ENCODE assay signal across 25 cellular contexts in the genomic region with DNA sequence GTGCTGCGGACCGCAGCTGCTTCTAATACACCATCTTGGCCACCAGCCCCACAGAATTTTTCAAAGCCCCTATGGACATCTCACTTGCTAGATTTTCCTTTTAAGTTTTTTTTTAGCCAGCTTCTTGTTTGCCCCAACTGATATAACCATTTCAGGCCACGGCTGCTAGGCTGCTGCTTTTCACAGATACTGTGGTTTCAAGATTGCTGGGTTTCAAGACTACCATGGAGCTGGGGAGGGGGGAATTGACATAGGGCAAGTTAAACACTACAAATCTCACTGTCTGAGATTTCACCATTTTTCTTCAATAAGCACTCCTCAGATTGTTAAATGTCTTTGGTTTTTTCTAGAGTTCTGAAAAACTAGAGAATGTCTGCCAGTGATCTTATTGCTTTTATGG. TPM values are rescaled to one million over a fixed set of nuclear protein-coding genes. Genes with fewer than 3 reads are reported as not detected.
DNase-seq lines count a peak whose midpoint lies in the region; ATAC-seq and TF ChIP-seq lines count a peak whose summit lies in the region.
"Had no signal": no experiment of that assay in that cellular context is flagged by ENCODE, and none has a peak within 500 bp of the region (broad histone marks: within the 10 kb centered on the region; RNA-seq: fewer than 3 reads in every experiment).

No MANE protein-coding gene starts in this region.

- H3K27ac ChIP-seq in GM23338 (ENCODE audit: low read depth) (no peak overlapping the region), left lung (no peak overlapping the region)
- H3K27ac ChIP-seq: A549, SJSA1 had no signal

- H3K4me2 ChIP-seq in GM23338, result no peak overlapping the region
- H3K4me2 ChIP-seq: A549 had no signal

- no peak for DNase-seq in GM23338 (ENCODE audit: low spot score)
- peak; percentile 15 for DNase-seq in OCI-M1 (lab: John Stamatoyannopoulos, UW)
- DNase-seq in left lung, result no peak
- DNase-seq in progenitor cell of endocrine pancreas (ENCODE audit: low spot score, unreplicated experiment), result no peak
- DNase-seq in activated CD8-positive, alpha-beta T cell treated with anti-CD3 and anti-CD28 coated beads, Interleukin-2, amount 10 ng/mL, durations not matched to agents 7 days and 5 days, result no peak
- DNase-seq in MG63, result no peak
- DNase-seq: C1 segment of cervical spinal cord; CD4-positive, alpha-beta memory T cell; COR-L47; DMS79; GDM1; GOT3; HCEC 1CT; NCI-H1417 treated with DMSO at 0.1 percent for 48 hours; NCI-H187; NCI-H2081 treated with DMSO at 0.1 percent for 48 hours; NCI-H524; NCI-H82; Right ventricle myocardium superior; RPMI8226 had no signal

- H3K27ac Mint-ChIP-seq in GM23338, result no peak overlapping the region
- peak overlapping the region; percentile 84 for H3K27ac Mint-ChIP-seq in progenitor cell of endocrine pancreas
- H3K27ac Mint-ChIP-seq in activated CD8-positive, alpha-beta T cell treated with anti-CD3 and anti-CD28 coated beads, Interleukin-2, amount 10 ng/mL, durations not matched to agents 7 days and 5 days, result no peak overlapping the region
- H3K27ac Mint-ChIP-seq: CD4-positive, alpha-beta memory T cell had no signal

- H3K4me3 Mint-ChIP-seq in GM23338 (no peak overlapping the region), progenitor cell of endocrine pancreas (ENCODE audit: low read depth) (peak overlapping the region; percentile 17)
- no peak overlapping the region for H3K4me3 Mint-ChIP-seq in activated CD8-positive, alpha-beta T cell treated with anti-CD3 and anti-CD28 coated beads, Interleukin-2, amount 10 ng/mL, durations not matched to agents 7 days and 5 days
- H3K4me3 Mint-ChIP-seq: CD4-positive, alpha-beta memory T cell had no signal

- CTCF ChIA-PET in activated CD8-positive, alpha-beta T cell treated with anti-CD3 and anti-CD28 coated beads, Interleukin-2, amount 10 ng/mL, durations not matched to agents 7 days and 5 days (lab: Charles Lee), result interaction anchor here (1.2 kb wide), 1 partner anchor 64 kb away, joined by 4 read pairs; no protein-coding TSS in a partner anchor

- H3K9me3 Mint-ChIP-seq in GM23338 (peaks cover 3% of the 10 kb centered on the region; the same call in 1 of the 3 replicates), progenitor cell of endocrine pancreas (ENCODE audit: low read depth) (peaks cover 10% of the 10 kb centered on the region)
- H3K9me3 Mint-ChIP-seq in activated CD8-positive, alpha-beta T cell treated with anti-CD3 and anti-CD28 coated beads, Interleukin-2, amount 10 ng/mL, durations not matched to agents 7 days and 5 days (ENCODE audit: insufficient read depth), result peaks cover 6% of the 10 kb centered on the region

- H3K9me3 ChIP-seq in left lung (peaks cover 0 to 2% of the 10 kb centered on the region in 2 donors), MG63 (no peaks in the 10 kb centered on the region)
- H3K9me3 ChIP-seq: SJSA1 had no signal

- no peaks in the 10 kb centered on the region for H3K36me3 Mint-ChIP-seq in GM23338 (ENCODE audit: low read depth)
- H3K36me3 Mint-ChIP-seq in progenitor cell of endocrine pancreas (ENCODE audit: insufficient read depth), result peaks cover 2% of the 10 kb centered on the region
- H3K36me3 Mint-ChIP-seq in activated CD8-positive, alpha-beta T cell treated with anti-CD3 and anti-CD28 coated beads, Interleukin-2, amount 10 ng/mL, durations not matched to agents 7 days and 5 days (ENCODE audit: low read depth), result peaks cover 2% of the 10 kb centered on the region
- H3K36me3 Mint-ChIP-seq: CD4-positive, alpha-beta memory T cell had no signal

- peaks cover 9% of the 10 kb centered on the region for H3K27me3 Mint-ChIP-seq in GM23338 (ENCODE audit: insufficient read depth, low read depth, poor library complexity)
- peaks cover 5% of the 10 kb centered on the region for H3K27me3 Mint-ChIP-seq in progenitor cell of endocrine pancreas
- peaks cover 32% of the 10 kb centered on the region for H3K27me3 Mint-ChIP-seq in activated CD8-positive, alpha-beta T cell treated with anti-CD3 and anti-CD28 coated beads, Interleukin-2, amount 10 ng/mL, durations not matched to agents 7 days and 5 days (ENCODE audit: low read depth)

- H3K4me3 ChIP-seq in GM23338 (no peak overlapping the region), left lung (no peak overlapping the region), MG63 (no peak overlapping the region)
- H3K4me3 ChIP-seq: A549, GM12878, K562, SJSA1 had no signal

- POLR2A ChIA-PET in activated CD8-positive, alpha-beta T cell treated with anti-CD3 and anti-CD28 coated beads, Interleukin-2, amount 10 ng/mL, durations not matched to agents 7 days and 5 days (lab: Charles Lee), result no interaction called here

- H2AFZ ChIP-seq in GM23338, result peak overlapping the region; percentile 2; the same call in 1 of the 2 replicates

- H3K4me1 ChIP-seq in GM23338 (ENCODE audit: insufficient read depth) (peaks cover 11% of the 10 kb centered on the region; the same call in 1 of the 2 replicates), left lung (peaks cover 0 to 4% of the 10 kb centered on the region in 2 donors)

- no peaks in the 10 kb centered on the region for H3K27me3 ChIP-seq in GM23338 (ENCODE audit: insufficient read depth)
- H3K27me3 ChIP-seq in left lung, result no peaks in the 10 kb centered on the region
- H3K27me3 ChIP-seq in MG63, result no peaks in the 10 kb centered on the region
- H3K27me3 ChIP-seq: SJSA1 had no signal

- H3K4me1 Mint-ChIP-seq in GM23338 (peaks cover 10% of the 10 kb centered on the region; the same call in 2 of the 3 replicates), progenitor cell of endocrine pancreas (ENCODE audit: low read depth) (peaks cover 15% of the 10 kb centered on the region)
- H3K4me1 Mint-ChIP-seq in activated CD8-positive, alpha-beta T cell treated with anti-CD3 and anti-CD28 coated beads, Interleukin-2, amount 10 ng/mL, durations not matched to agents 7 days and 5 days (ENCODE audit: low read depth), result peaks cover 21% of the 10 kb centered on the region

- no peaks in the 10 kb centered on the region for H3K9me2 ChIP-seq in GM23338 (ENCODE audit: insufficient read depth)

- TF ChIP-seq CTCF in GM23338 (conservative IDR thresholded peaks at IDR 0.05; ENCODE audit: low read depth in 2 of 2) (no peak), left lung (IDR thresholded peaks at IDR 0.05) (no peak), progenitor cell of endocrine pancreas (IDR thresholded peaks at IDR 0.05; ENCODE audit: unreplicated experiment) (no peak)

- intact Hi-C loops in left lung (cut with DNase I), result no loop called here

- H3F3A ChIP-seq in GM23338 (replicated peaks; ENCODE audit: low read depth), result no peaks in the 10 kb centered on the region

- H4K20me1 ChIP-seq in GM23338 (replicated peaks; ENCODE audit: insufficient read depth), result no peaks in the 10 kb centered on the region

- H3K79me2 ChIP-seq in GM23338 (replicated peaks; ENCODE audit: insufficient read depth), result no peaks in the 10 kb centered on the region

- no peaks in the 10 kb centered on the region for H3K36me3 ChIP-seq in GM23338 (ENCODE audit: insufficient read depth)
- no peaks in the 10 kb centered on the region for H3K36me3 ChIP-seq in left lung
- no peaks in the 10 kb centered on the region for H3K36me3 ChIP-seq in MG63
- H3K36me3 ChIP-seq: SJSA1 had no signal

- no peak for ATAC-seq in GM23338
- peak; percentile 54 for ATAC-seq in left lung
- no peak for ATAC-seq in activated CD8-positive, alpha-beta T cell treated with anti-CD3 and anti-CD28 coated beads, Interleukin-2, amount 10 ng/mL, durations not matched to agents 7 days and 5 days
- no peak for ATAC-seq in HG03135 (IDR thresholded peaks at IDR 0.05; ENCODE audit: unreplicated experiment)
- ATAC-seq: A549, GM12878 had no signal

TF ChIP-seq in GM23338, 12 proteins besides CTCF, POLR2A, EP300 and RAD21 (continues in another document):
- TF ChIP-seq STAT1 (IDR thresholded peaks at IDR 0.05; ENCODE audit: unreplicated experiment) (no peak), POLR2AphosphoS5 (IDR thresholded peaks at IDR 0.05; ENCODE audit: low read depth) (no peak)

RNA-seq across cellular contexts. Expression of a gene that starts 13.5 kb away (rescaled TPM):
- 10.9 and 15.3 TPM in 2 replicates for total RNA-seq in GM23338 (2014; rRNA removed; shearing (Covaris generic))
- polyA plus RNA-seq in GM23338 (2016; fragmentation: Nextera tagmentation; extraction: Ambion mirVana), result 8.6 and 9.1 TPM in 2 replicates
- total RNA-seq in left lung (1 to 10 TPM; 1.2 to 1.7 TPM), progenitor cell of endocrine pancreas (1.7 and 2.1 TPM in 2 replicates)
- total RNA-seq in activated CD8-positive, alpha-beta T cell treated with anti-CD3 and anti-CD28 coated beads, Interleukin-2, amount 10 ng/mL, durations not matched to agents 7 days and 5 days, result 1 to 10 TPM; 1.2 to 2.8 TPM
- total RNA-seq in MG63 (2014; rRNA removed; shearing (Covaris generic); ENCODE audit: low replicate concordance), result 4.8 and 6.2 TPM in 2 replicates

RNA-seq across cellular contexts. Expression of a gene that starts 37.2 kb away (rescaled TPM):
- total RNA-seq in GM23338 (2014; rRNA removed; shearing (Covaris generic)), result 24.9 and 39.0 TPM in 2 replicates
- 3.2 and 5.0 TPM in 2 replicates for polyA plus RNA-seq in GM23338 (2016; fragmentation: Nextera tagmentation; extraction: Ambion mirVana)
- total RNA-seq in left lung (10 to 100 TPM; 15.6 to 25.9 TPM), progenitor cell of endocrine pancreas (19.9 and 20.2 TPM in 2 replicates)
- 10 to 100 TPM; 17.2 to 21.0 TPM for total RNA-seq in activated CD8-positive, alpha-beta T cell treated with anti-CD3 and anti-CD28 coated beads, Interleukin-2, amount 10 ng/mL, durations not matched to agents 7 days and 5 days
- total RNA-seq in MG63 (2014; rRNA removed; shearing (Covaris generic); ENCODE audit: low replicate concordance), result 4.4 and 8.4 TPM in 2 replicates
